ENCODE assay signal across 1 cellular context in the genomic region with DNA sequence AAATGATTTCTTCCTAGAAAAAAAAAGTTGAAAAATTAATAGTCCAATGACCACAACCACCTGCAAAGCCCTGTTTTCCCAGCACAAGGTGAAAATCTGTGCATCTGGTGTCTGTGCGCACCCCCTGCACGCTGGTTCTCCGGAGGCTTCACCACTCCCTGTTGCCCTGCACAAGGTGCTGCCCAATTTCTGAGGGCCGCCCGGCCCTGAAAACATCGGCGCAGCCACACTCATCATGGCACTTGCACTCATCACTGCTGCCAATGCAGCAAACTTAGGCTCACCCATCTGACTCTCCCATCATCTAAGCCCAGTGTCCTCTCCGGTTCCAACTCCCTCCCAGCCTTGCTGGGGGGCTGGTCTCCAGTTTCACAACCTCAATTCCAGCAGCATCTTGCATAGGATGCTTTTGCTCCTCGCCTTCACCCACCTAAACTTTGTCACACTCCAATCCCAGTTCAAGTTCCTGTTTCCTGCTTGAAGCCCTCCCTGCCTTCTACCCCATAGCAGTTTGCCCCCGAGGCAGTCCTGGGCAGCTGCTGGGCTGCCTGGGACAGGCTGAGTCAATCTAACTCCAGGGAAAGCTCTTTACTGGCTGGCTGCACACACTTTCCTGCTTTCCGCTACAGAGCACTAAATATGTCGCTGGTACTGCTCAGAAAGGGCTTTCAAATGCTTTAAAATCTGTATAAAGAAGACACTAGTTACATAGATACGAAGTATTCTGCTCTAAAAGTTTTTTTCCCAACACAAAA.
TF ChIP-seq lines count a peak whose summit lies in the region.

No MANE protein-coding gene starts in this region.

TF ChIP-seq in IMR-90, 13 proteins besides CTCF, POLR2A, EP300 and RAD21:
- TF ChIP-seq, protein P1, sequence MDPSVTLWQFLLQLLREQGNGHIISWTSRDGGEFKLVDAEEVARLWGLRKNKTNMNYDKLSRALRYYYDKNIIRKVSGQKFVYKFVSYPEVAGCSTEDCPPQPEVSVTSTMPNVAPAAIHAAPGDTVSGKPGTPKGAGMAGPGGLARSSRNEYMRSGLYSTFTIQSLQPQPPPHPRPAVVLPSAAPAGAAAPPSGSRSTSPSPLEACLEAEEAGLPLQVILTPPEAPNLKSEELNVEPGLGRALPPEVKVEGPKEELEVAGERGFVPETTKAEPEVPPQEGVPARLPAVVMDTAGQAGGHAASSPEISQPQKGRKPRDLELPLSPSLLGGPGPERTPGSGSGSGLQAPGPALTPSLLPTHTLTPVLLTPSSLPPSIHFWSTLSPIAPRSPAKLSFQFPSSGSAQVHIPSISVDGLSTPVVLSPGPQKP (IDR thresholded peaks at IDR 0.05; ENCODE audit: borderline replicate concordance, low read depth, low read length): no peak
- TF ChIP-seq MXI1 (IDR thresholded peaks at IDR 0.05; ENCODE audit: borderline replicate concordance, low read depth, low read length) (no peak), RCOR1 (IDR thresholded peaks at IDR 0.05; ENCODE audit: insufficient replicate concordance, low read length) (no peak), CEBPB (IDR thresholded peaks at IDR 0.05; ENCODE audit: low read depth, low read length) (no peak), FOS (IDR thresholded peaks at IDR 0.05; ENCODE audit: low read depth, low read length) (no peak), RFX5 (IDR thresholded peaks at IDR 0.05; ENCODE audit: low read depth, low read length) (no peak), NFE2L2 (IDR thresholded peaks at IDR 0.05; ENCODE audit: low read depth, low read length) (no peak), SMC3 (IDR thresholded peaks at IDR 0.05; ENCODE audit: low read depth, low read length) (no peak), CHD1 (IDR thresholded peaks at IDR 0.05; ENCODE audit: low read depth, low read length) (no peak), BHLHE40 (IDR thresholded peaks at IDR 0.05; ENCODE audit: low read depth, low read length) (no peak)
TF ChIP-seq in IMR-90: peak in this region for 0.
